In genomic region chr6:3329491-3330051, GRCh38 we compare ENCODE assay signal across 2 cellular contexts.
TF ChIP-seq lines count a peak whose summit lies in the region.

No MANE protein-coding gene starts in this region.

TF ChIP-seq in GM23338, 12 proteins besides CTCF, POLR2A, EP300 and RAD21 (continued from another document):
- no peak for TF ChIP-seq REST (IDR thresholded peaks at IDR 0.05; ENCODE audit: unreplicated experiment)
- no peak for TF ChIP-seq POLR2AphosphoS5 (IDR thresholded peaks at IDR 0.05; ENCODE audit: low read depth)
- no peak for TF ChIP-seq ZNF331 (CRISPR knock-in tag; IDR thresholded peaks at IDR 0.05; ENCODE audit: low read depth)
- TF ChIP-seq JUNB (IDR thresholded peaks at IDR 0.05; ENCODE audit: unreplicated experiment): no peak
- no peak for TF ChIP-seq CREB1 (CRISPR knock-in tag; IDR thresholded peaks at IDR 0.05; ENCODE audit: low read depth)
- TF ChIP-seq ZNF114 (CRISPR knock-in tag; IDR thresholded peaks at IDR 0.05): no peak
- TF ChIP-seq EZH2phosphoT487 (IDR thresholded peaks at IDR 0.05; ENCODE audit: unreplicated experiment): no peak
- no peak for TF ChIP-seq ZNF462 (CRISPR knock-in tag; IDR thresholded peaks at IDR 0.05)

TF ChIP-seq in WTC11, 78 proteins besides CTCF, POLR2A, EP300 and RAD21 (continued from another document):
- TF ChIP-seq USF2 (CRISPR knock-in tag; IDR thresholded peaks at IDR 0.05): no peak
- TF ChIP-seq ATF6 (CRISPR knock-in tag; IDR thresholded peaks at IDR 0.05): no peak
- TF ChIP-seq NR1H2 (CRISPR knock-in tag; IDR thresholded peaks at IDR 0.05): no peak
